18 cellular contexts compared by ENCODE assay signal in the genomic region with DNA sequence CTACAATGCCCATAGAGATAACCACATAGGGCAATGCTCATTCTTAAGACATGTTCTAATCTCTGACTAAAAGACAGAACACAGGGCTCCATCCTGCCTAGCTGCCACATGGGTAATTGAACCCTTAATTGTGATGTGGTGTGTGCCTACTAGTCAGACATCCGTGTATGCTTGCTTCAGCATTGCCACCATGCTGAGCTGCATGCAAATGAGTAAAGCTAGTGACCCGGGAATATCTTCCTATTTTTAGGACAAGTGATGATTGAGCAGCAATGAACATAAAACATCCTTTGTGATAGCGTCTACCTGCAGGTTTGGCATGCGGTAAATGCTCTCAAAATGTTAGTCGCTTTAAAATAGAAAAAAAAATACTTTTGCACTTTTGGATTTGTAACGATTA.
"Had no signal": no experiment of that assay in that cellular context is flagged by ENCODE, and none has a peak within 500 bp of the region (broad histone marks: within the 10 kb centered on the region; RNA-seq: fewer than 3 reads in every experiment).

No MANE protein-coding gene starts in this region.

- H3K9me3 ChIP-seq: ascending aorta, prostate gland, right lobe of liver, suprapubic skin had no signal

- H3K9me3 Mint-ChIP-seq: activated naive CD4-positive, alpha-beta T cell treated with anti-CD3 and anti-CD28 coated beads for 36 hours; activated T-helper 2 cell treated with anti-CD3 and anti-CD28 coated beads, Interferon-gamma antibody, Interleukin-2, Interleukin-4, amounts not matched to agents 10 μg/mL and 5 μg/mL and 100 μg/mL, durations not matched to agents 14 hours and 24 hours and 36 hours had no signal

- H3K4me1 Mint-ChIP-seq: activated CD8-positive, alpha-beta memory T cell treated with anti-CD3 and anti-CD28 coated beads, Interleukin-2, amount 10 ng/mL, durations not matched to agents 7 days and 5 days; natural killer cell had no signal

- ATAC-seq: activated CD8-positive, alpha-beta memory T cell treated with anti-CD3 and anti-CD28 coated beads, Interleukin-2, amount 10 ng/mL, durations not matched to agents 7 days and 5 days; foreskin keratinocyte; natural killer cell; right lobe of liver; stimulated activated naive CD8-positive, alpha-beta T cell treated with anti-CD3 and anti-CD28 coated beads, Interleukin-15, Interleukin-2, amounts not matched to agents 100 U/mL and 50 U/mL, for 24 hours had no signal

- H3K4me3 Mint-ChIP-seq: activated CD4-positive, alpha-beta memory T cell treated with anti-CD3 and anti-CD28 coated beads for 36 hours; activated CD8-positive, alpha-beta memory T cell treated with anti-CD3 and anti-CD28 coated beads, Interleukin-2, amount 10 ng/mL, durations not matched to agents 7 days and 5 days; activated naive CD4-positive, alpha-beta T cell treated with anti-CD3 and anti-CD28 coated beads for 36 hours; natural killer cell had no signal

- H3K27me3 ChIP-seq: ascending aorta, foreskin keratinocyte, right lobe of liver, suprapubic skin had no signal

- DNase-seq: activated CD4-positive, alpha-beta memory T cell treated with anti-CD3 and anti-CD28 coated beads for 36 hours; activated CD8-positive, alpha-beta memory T cell treated with anti-CD3 and anti-CD28 coated beads, Interleukin-2, amount 10 ng/mL, durations not matched to agents 7 days and 5 days; activated naive CD4-positive, alpha-beta T cell treated with anti-CD3 and anti-CD28 coated beads for 36 hours; activated T-cell treated with anti-CD3 and anti-CD28 coated beads, Interleukin-2, amount 50 U/mL, for 1 hour; cortex of kidney; effector CD8-positive, alpha-beta T cell; foreskin keratinocyte; mammary epithelial cell; natural killer cell; right lobe of liver; stimulated activated naive CD8-positive, alpha-beta T cell treated with anti-CD3 and anti-CD28 coated beads, Interleukin-15, Interleukin-2, amounts not matched to agents 100 U/mL and 50 U/mL, for 24 hours; T-helper 1 cell; trophoblast cell; WERI-Rb-1 had no signal

- H3K36me3 Mint-ChIP-seq: activated CD4-positive, alpha-beta memory T cell treated with anti-CD3 and anti-CD28 coated beads for 36 hours; activated CD8-positive, alpha-beta memory T cell treated with anti-CD3 and anti-CD28 coated beads, Interleukin-2, amount 10 ng/mL, durations not matched to agents 7 days and 5 days; natural killer cell had no signal

- H3K36me3 ChIP-seq: ascending aorta, prostate gland, right lobe of liver, suprapubic skin, WERI-Rb-1 had no signal

- H3K27ac ChIP-seq: ascending aorta, foreskin keratinocyte, prostate gland, right lobe of liver, suprapubic skin, WERI-Rb-1 had no signal

- H3K4me1 ChIP-seq: ascending aorta, foreskin keratinocyte, prostate gland, right lobe of liver, suprapubic skin had no signal

- H3K4me3 ChIP-seq: ascending aorta, prostate gland, right lobe of liver, suprapubic skin had no signal

- H3K27ac Mint-ChIP-seq: activated CD4-positive, alpha-beta memory T cell treated with anti-CD3 and anti-CD28 coated beads for 36 hours; activated CD8-positive, alpha-beta memory T cell treated with anti-CD3 and anti-CD28 coated beads, Interleukin-2, amount 10 ng/mL, durations not matched to agents 7 days and 5 days; activated naive CD4-positive, alpha-beta T cell treated with anti-CD3 and anti-CD28 coated beads for 36 hours; activated T-helper 2 cell treated with anti-CD3 and anti-CD28 coated beads, Interferon-gamma antibody, Interleukin-2, Interleukin-4, amounts not matched to agents 10 μg/mL and 5 μg/mL and 100 μg/mL, durations not matched to agents 14 hours and 24 hours and 36 hours; natural killer cell had no signal

- H3K27me3 Mint-ChIP-seq: activated CD4-positive, alpha-beta memory T cell treated with anti-CD3 and anti-CD28 coated beads for 36 hours; activated CD8-positive, alpha-beta memory T cell treated with anti-CD3 and anti-CD28 coated beads, Interleukin-2, amount 10 ng/mL, durations not matched to agents 7 days and 5 days had no signal
